Comparison of ENCODE assay signal across 8 cellular contexts in genomic region chr14:69260979-69261605, GRCh38. TPM values are rescaled to one million over a fixed set of nuclear protein-coding genes. Genes with fewer than 3 reads are reported as not detected.
A peak's percentile ranks its signal among the peaks of the same experiment; 100 is the strongest.
DNase-seq lines count a peak whose midpoint lies in the region; ATAC-seq, FAIRE-seq and TF ChIP-seq lines count a peak whose summit lies in the region.

No MANE protein-coding gene starts in this region.

- no peak overlapping the region for H3K27ac ChIP-seq in fibroblast of lung (ENCODE audit: insufficient read depth, low read length)

- H3K27ac Mint-ChIP-seq in activated CD8-positive, alpha-beta T cell treated with anti-CD3 and anti-CD28 coated beads for 36 hours: no peak overlapping the region

- no peak overlapping the region for H2AFZ ChIP-seq in fibroblast of lung (ENCODE audit: low read length)
- H2AFZ ChIP-seq in neuron (ENCODE audit: low read depth, low read length): peak overlapping the region; percentile 89

- no peaks in the 10 kb centered on the region for H3K9me3 ChIP-seq in fibroblast of lung (ENCODE audit: control insufficient read depth, insufficient read depth, low read depth, low read length)
- H3K9me3 ChIP-seq in neuron (ENCODE audit: low read length): no peaks in the 10 kb centered on the region

- H3K27me3 Mint-ChIP-seq in activated CD8-positive, alpha-beta T cell treated with anti-CD3 and anti-CD28 coated beads for 36 hours: peaks cover 45% of the 10 kb centered on the region

- H3K36me3 ChIP-seq in fibroblast of lung (ENCODE audit: control insufficient read depth, insufficient read depth, low read length) (no peaks in the 10 kb centered on the region), neuron (ENCODE audit: insufficient read depth, low read length) (peaks cover 11% of the 10 kb centered on the region)

- peak overlapping the region; percentile 51 for H3K4me3 Mint-ChIP-seq in activated CD8-positive, alpha-beta T cell treated with anti-CD3 and anti-CD28 coated beads for 36 hours

- DNase-seq in D721Med (ENCODE audit: insufficient read length, low spot score) (peak; percentile 84), fibroblast of lung (ENCODE audit: low read depth in 2 of 2) (no peak), OCI-M1 (lab: John Stamatoyannopoulos, UW) (no peak), SW480 (ENCODE audit: low spot score) (no peak)
- DNase-seq in activated CD8-positive, alpha-beta T cell treated with anti-CD3 and anti-CD28 coated beads for 36 hours: peak; percentile 61

- H3K4me3 ChIP-seq in fibroblast of lung (replicated peaks in 1 of 4; ENCODE audit: control extremely low read depth in 1 of 4, insufficient read depth in 1 of 4, low read depth in 3 of 4, low read length in 4 of 4) (peak overlapping the region; percentile 16 to 72 (median 59)), neuron (ENCODE audit: low read length) (peak overlapping the region; percentile 90)

- peaks cover 6% of the 10 kb centered on the region for H3K4me1 Mint-ChIP-seq in activated CD8-positive, alpha-beta T cell treated with anti-CD3 and anti-CD28 coated beads for 36 hours (ENCODE audit: low read depth)

- H3K27me3 ChIP-seq in fibroblast of lung (ENCODE audit: control insufficient read depth, insufficient read depth, low read length) (peaks cover 9% of the 10 kb centered on the region), neuron (ENCODE audit: insufficient read depth, low read length) (no peaks in the 10 kb centered on the region)

- H3K4me2 ChIP-seq in fibroblast of lung (ENCODE audit: extremely low read depth, insufficient read depth, low read length): peak overlapping the region; percentile 89

- peak; percentile 25 for TF ChIP-seq CTCF in D721Med (IDR thresholded peaks at IDR 0.05; ENCODE audit: insufficient read depth, missing control alignments)
- TF ChIP-seq CTCF in activated CD8-positive, alpha-beta T cell treated with anti-CD3 and anti-CD28 coated beads for 36 hours (IDR thresholded peaks at IDR 0.05): peak; percentile 83
- TF ChIP-seq CTCF in fibroblast of lung (conservative IDR thresholded peaks at IDR 0.05 in 1 of 2, IDR thresholded peaks at IDR 0.05 in 1 of 2; ENCODE audit: low read depth in 1 of 2, low read length in 2 of 2): peak; percentile 28 to 55

- POLR2A ChIA-PET in activated CD8-positive, alpha-beta T cell treated with anti-CD3 and anti-CD28 coated beads for 36 hours (lab: Charles Lee): no interaction called here

- ATAC-seq in HG03196 (IDR thresholded peaks at IDR 0.05; ENCODE audit: unreplicated experiment): peak; percentile 49
- peak; percentile 89 for ATAC-seq in activated CD8-positive, alpha-beta T cell treated with anti-CD3 and anti-CD28 coated beads for 36 hours
- no peak for ATAC-seq in HG03571 (IDR thresholded peaks at IDR 0.05; ENCODE audit: unreplicated experiment)

- no peaks in the 10 kb centered on the region for H3K79me2 ChIP-seq in fibroblast of lung (ENCODE audit: control insufficient read depth, insufficient read depth, low read length)

- H3K4me1 ChIP-seq in fibroblast of lung (ENCODE audit: control insufficient read depth, extremely low read depth, insufficient read depth, low read length) (peaks cover 23% of the 10 kb centered on the region), neuron (ENCODE audit: insufficient read depth, low read length) (peaks cover 40% of the 10 kb centered on the region)

- no peaks in the 10 kb centered on the region for H3K36me3 Mint-ChIP-seq in activated CD8-positive, alpha-beta T cell treated with anti-CD3 and anti-CD28 coated beads for 36 hours (ENCODE audit: low read depth)

- CTCF ChIA-PET in activated CD8-positive, alpha-beta T cell treated with anti-CD3 and anti-CD28 coated beads for 36 hours (lab: Charles Lee): interaction anchor here (0.6 to 2.2 kb wide), 9 partner anchors 16 to 232 kb away, joined by 3 to 8 read pairs (median 4); no protein-coding TSS in a partner anchor

- H4K20me1 ChIP-seq in fibroblast of lung (ENCODE audit: control insufficient read depth, extremely low read depth, insufficient read depth, low read length): no peaks in the 10 kb centered on the region

- intact Hi-C loops in activated CD8-positive, alpha-beta T cell treated with anti-CD3 and anti-CD28 coated beads for 36 hours (cut with micrococcal nuclease): no loop called here

- no peaks in the 10 kb centered on the region for H3K9me3 Mint-ChIP-seq in activated CD8-positive, alpha-beta T cell treated with anti-CD3 and anti-CD28 coated beads for 36 hours

- FAIRE-seq in D721Med (lab: Jason Lieb, UNC): no peak

- H3K9ac ChIP-seq in fibroblast of lung (ENCODE audit: insufficient read depth, low read length): peak overlapping the region; percentile 70

RNA-seq across cellular contexts. Expression of gene GALNT16, which starts 1.1 kb away (rescaled TPM):
- not detected for total RNA-seq in activated CD8-positive, alpha-beta T cell treated with anti-CD3 and anti-CD28 coated beads for 36 hours
- 8.5 and 9.6 TPM in 2 replicates for total RNA-seq in fibroblast of lung
- polyA plus RNA-seq in fibroblast of lung: 8.1 and 27.7 TPM in 2 replicates
- polyA plus RNA-seq in fibroblast of lung (2012): 8.0 and 24.0 TPM in 2 replicates
- polyA minus RNA-seq in fibroblast of lung (ENCODE audit: low replicate concordance): 10.7 and 32.2 TPM in 2 replicates

Comparison
In these comparisons a context has a peak if more than half of its experiments do, and no peak if none do; other contexts are left out.
1. DNase-seq: peak in D721Med (single experiment) and activated CD8-positive, alpha-beta T cell treated with anti-CD3 and anti-CD28 coated beads for 36 hours (single experiment); none in fibroblast of lung (0 of 2), OCI-M1 (single experiment) and SW480 (single experiment).
2. CTCF ChIP-seq: peak in every context shown above with its lines; median percentile 83 in activated CD8-positive, alpha-beta T cell treated with anti-CD3 and anti-CD28 coated beads for 36 hours; 42 in fibroblast of lung; 25 in D721Med.